ENCODE assay signal across 29 cellular contexts in the genomic region with DNA sequence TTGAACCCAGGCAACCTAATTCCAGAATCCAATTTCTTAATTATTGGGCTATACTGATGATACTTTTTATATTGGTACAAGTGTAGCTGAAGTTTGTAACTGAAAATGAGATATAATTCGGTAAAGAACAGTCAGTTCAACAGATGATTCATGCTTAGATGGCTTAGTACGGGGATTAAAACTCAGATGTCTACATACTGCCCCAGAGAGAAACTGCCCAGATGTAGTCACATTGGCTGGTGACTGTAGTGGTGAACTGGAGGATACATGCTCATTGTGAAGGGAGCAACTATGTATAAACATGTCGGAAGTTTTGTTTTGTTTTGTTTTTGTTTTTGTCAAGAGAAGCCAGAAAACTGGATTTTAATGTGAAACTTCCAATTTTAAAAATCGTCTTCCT.
"Had no signal": no experiment of that assay in that cellular context is flagged by ENCODE, and none has a peak within 500 bp of the region (broad histone marks: within the 10 kb centered on the region; RNA-seq: fewer than 3 reads in every experiment).

No MANE protein-coding gene starts in this region.

- H3K27me3 Mint-ChIP-seq: brain had no signal

- H3K27me3 ChIP-seq: ascending aorta, breast epithelium, cardiac muscle cell, colonic mucosa, esophagus squamous epithelium, gastroesophageal sphincter, heart right ventricle had no signal

- H3K4me1 ChIP-seq: ascending aorta, breast epithelium, colonic mucosa, esophagus squamous epithelium, gastroesophageal sphincter had no signal

- H3K4me3 ChIP-seq: ascending aorta, breast epithelium, cardiac muscle cell, colonic mucosa, esophagus squamous epithelium, gastroesophageal sphincter, heart right ventricle had no signal

- ATAC-seq: activated CD8-positive, alpha-beta T cell treated with anti-CD3 and anti-CD28 coated beads for 36 hours; activated T-cell treated with anti-CD3 and anti-CD28 coated beads, Interleukin-2, amount 50 U/mL, for 4 hours; activated T-helper 17 cell treated with anti-CD3 and anti-CD28 coated beads, Interleukin-2, amount 50 U/mL, for 72 hours; gastroesophageal sphincter; heart right ventricle had no signal

- H3K4me1 Mint-ChIP-seq: activated T-helper 17 cell treated with anti-CD3 and anti-CD28 coated beads, Interleukin-2, amount 50 U/mL, for 72 hours; brain had no signal

- H3K4me3 Mint-ChIP-seq: activated CD8-positive, alpha-beta T cell treated with anti-CD3 and anti-CD28 coated beads for 36 hours; activated naive CD8-positive, alpha-beta T cell; activated T-cell treated with anti-CD3 and anti-CD28 coated beads, Interleukin-2, amount 50 U/mL, for 4 hours; activated T-helper 17 cell treated with anti-CD3 and anti-CD28 coated beads, Interleukin-2, amount 50 U/mL, for 72 hours; brain had no signal

- H3K27ac ChIP-seq: ascending aorta, breast epithelium, cardiac muscle cell, colonic mucosa, esophagus squamous epithelium, gastroesophageal sphincter, heart right ventricle had no signal

- H3K36me3 Mint-ChIP-seq: activated naive CD8-positive, alpha-beta T cell; brain had no signal

- DNase-seq: activated CD4-positive, alpha-beta T cell treated with anti-CD3 and anti-CD28 coated beads for 1 hour; activated CD4-positive, alpha-beta T cell treated with anti-CD3 and anti-CD28 coated beads for 48 hours; activated CD4-positive, alpha-beta T cell treated with anti-CD3 and anti-CD28 coated beads, Interleukin-2, amount 50 U/mL, for 1 hour; activated CD4-positive, alpha-beta T cell treated with anti-CD3 and anti-CD28 coated beads, Interleukin-2, amount 50 U/mL, for 48 hours; activated CD4-positive, CD25-positive, alpha-beta regulatory T cell; activated CD8-positive, alpha-beta memory T cell treated with anti-CD3 and anti-CD28 coated beads for 24 hours; activated CD8-positive, alpha-beta T cell treated with anti-CD3 and anti-CD28 coated beads for 36 hours; activated effector memory CD4-positive, alpha-beta T cell treated with Interleukin-2 at 50 U/mL for 16 hours; activated gamma-delta T cell treated with Interleukin-2 at 50 U/mL for 16 hours; activated naive CD4-positive, alpha-beta T cell treated with anti-CD3 and anti-CD28 coated beads, Interleukin-2, amount 50 U/mL, for 16 hours; activated naive CD4-positive, alpha-beta T cell treated with Interleukin-2 at 50 U/mL for 16 hours; activated T-cell treated with anti-CD3 and anti-CD28 coated beads, Interleukin-2, amount 50 U/mL, for 4 hours; amygdala; central memory CD4-positive, alpha-beta T cell; cerebellar nuclear complex; colonic mucosa; effector CD8-positive, alpha-beta T cell; erythroblast; esophagus squamous epithelium; foreskin melanocyte; heart right ventricle; T-helper 2 cell had no signal

- H3K9me3 Mint-ChIP-seq: activated CD8-positive, alpha-beta T cell treated with anti-CD3 and anti-CD28 coated beads for 36 hours; activated T-cell treated with anti-CD3 and anti-CD28 coated beads, Interleukin-2, amount 50 U/mL, for 4 hours had no signal

- H3K36me3 ChIP-seq: ascending aorta, breast epithelium, cardiac muscle cell, colonic mucosa, esophagus squamous epithelium, gastroesophageal sphincter had no signal

- H3K9me3 ChIP-seq: ascending aorta, breast epithelium, colonic mucosa, esophagus squamous epithelium, gastroesophageal sphincter, heart right ventricle had no signal

- H3K27ac Mint-ChIP-seq: activated CD8-positive, alpha-beta T cell treated with anti-CD3 and anti-CD28 coated beads for 36 hours; activated naive CD8-positive, alpha-beta T cell; activated T-helper 17 cell treated with anti-CD3 and anti-CD28 coated beads, Interleukin-2, amount 50 U/mL, for 72 hours; brain had no signal
